In the genomic region with DNA sequence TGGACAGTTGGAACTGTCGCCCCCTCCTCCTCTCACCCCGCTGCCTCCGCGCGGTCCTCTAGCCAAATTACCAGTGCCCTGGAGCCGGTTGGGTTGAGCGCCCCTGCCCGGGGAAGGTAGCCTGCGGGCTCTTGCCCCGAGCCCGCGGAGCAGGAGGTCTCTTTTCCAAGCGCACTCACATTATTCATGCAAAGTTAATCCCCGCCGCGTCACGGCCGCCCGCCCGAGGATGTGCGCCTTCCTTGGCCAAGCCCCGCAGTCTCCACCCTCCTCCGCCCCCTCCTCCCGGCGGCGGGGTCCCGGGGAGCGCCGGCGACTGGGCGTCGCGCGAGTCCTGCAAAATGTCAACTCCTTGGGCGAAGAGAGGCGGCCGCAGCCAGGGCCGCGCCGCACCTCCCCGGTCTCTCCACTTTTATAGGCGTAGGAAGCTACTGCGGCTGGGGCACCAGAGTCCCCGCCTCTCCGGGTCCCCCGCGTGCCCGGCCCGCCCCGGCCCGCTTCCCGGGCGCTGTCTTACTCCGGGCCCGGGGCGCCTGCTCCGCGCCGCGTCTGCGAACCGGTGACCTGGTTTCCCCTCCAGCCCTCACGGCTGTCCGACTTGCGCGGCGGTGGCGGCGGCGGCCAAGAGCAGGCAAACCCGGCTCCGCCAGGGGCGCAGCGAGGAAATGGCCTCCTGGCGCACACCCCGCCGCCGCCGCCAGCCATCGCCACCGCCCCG, we compare ENCODE assay signal across 1 cellular context.
TF ChIP-seq lines count a peak whose summit lies in the region.

A gene (minus strand): TSS at position 235 of the 718 bp plus-strand sequence.

TF ChIP-seq in HepG2, 621 proteins besides CTCF, POLR2A, EP300 and RAD21 (continued from another document and continues in another):
- TF ChIP-seq, protein P1, sequence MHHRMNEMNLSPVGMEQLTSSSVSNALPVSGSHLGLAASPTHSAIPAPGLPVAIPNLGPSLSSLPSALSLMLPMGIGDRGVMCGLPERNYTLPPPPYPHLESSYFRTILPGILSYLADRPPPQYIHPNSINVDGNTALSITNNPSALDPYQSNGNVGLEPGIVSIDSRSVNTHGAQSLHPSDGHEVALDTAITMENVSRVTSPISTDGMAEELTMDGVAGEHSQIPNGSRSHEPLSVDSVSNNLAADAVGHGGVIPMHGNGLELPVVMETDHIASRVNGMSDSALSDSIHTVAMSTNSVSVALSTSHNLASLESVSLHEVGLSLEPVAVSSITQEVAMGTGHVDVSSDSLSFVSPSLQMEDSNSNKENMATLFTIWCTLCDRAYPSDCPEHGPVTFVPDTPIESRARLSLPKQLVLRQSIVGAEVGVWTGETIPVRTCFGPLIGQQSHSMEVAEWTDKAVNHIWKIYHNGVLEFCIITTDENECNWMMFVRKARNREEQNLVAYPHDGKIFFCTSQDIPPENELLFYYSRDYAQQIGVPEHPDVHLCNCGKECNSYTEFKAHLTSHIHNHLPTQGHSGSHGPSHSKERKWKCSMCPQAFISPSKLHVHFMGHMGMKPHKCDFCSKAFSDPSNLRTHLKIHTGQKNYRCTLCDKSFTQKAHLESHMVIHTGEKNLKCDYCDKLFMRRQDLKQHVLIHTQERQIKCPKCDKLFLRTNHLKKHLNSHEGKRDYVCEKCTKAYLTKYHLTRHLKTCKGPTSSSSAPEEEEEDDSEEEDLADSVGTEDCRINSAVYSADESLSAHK (CRISPR knock-in tag; IDR thresholded peaks at IDR 0.05; ENCODE audit: borderline replicate concordance) = no peak
- no peak for TF ChIP-seq NFE2 (CRISPR knock-in tag; IDR thresholded peaks at IDR 0.05)
- TF ChIP-seq, protein P2, sequence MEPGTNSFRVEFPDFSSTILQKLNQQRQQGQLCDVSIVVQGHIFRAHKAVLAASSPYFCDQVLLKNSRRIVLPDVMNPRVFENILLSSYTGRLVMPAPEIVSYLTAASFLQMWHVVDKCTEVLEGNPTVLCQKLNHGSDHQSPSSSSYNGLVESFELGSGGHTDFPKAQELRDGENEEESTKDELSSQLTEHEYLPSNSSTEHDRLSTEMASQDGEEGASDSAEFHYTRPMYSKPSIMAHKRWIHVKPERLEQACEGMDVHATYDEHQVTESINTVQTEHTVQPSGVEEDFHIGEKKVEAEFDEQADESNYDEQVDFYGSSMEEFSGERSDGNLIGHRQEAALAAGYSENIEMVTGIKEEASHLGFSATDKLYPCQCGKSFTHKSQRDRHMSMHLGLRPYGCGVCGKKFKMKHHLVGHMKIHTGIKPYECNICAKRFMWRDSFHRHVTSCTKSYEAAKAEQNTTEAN (CRISPR knock-in tag; conservative IDR thresholded peaks at IDR 0.05) = no peak
- TF ChIP-seq ZNF674 (CRISPR knock-in tag; IDR thresholded peaks at IDR 0.05; ENCODE audit: low read depth) = no peak
- no peak for TF ChIP-seq NPAS2 (CRISPR knock-in tag; IDR thresholded peaks at IDR 0.05; ENCODE audit: borderline replicate concordance)
- TF ChIP-seq, protein P3, sequence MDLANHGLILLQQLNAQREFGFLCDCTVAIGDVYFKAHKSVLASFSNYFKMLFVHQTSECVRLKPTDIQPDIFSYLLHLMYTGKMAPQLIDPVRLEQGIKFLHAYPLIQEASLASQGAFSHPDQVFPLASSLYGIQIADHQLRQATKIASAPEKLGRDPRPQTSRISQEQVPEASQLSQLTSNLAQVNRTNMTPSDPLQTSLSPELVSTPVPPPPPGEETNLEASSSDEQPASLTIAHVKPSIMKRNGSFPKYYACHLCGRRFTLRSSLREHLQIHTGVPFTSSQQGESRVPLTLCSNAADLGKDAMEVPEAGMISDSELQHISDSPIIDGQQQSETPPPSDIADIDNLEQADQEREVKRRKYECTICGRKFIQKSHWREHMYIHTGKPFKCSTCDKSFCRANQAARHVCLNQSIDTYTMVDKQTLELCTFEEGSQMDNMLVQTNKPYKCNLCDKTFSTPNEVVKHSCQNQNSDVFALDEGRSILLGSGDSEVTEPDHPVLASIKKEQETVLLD (CRISPR knock-in tag; IDR thresholded peaks at IDR 0.05; ENCODE audit: low read depth) = no peak
- TF ChIP-seq CENPX (CRISPR knock-in tag; IDR thresholded peaks at IDR 0.05) = no peak
- no peak for TF ChIP-seq GTF3A (CRISPR knock-in tag; conservative IDR thresholded peaks at IDR 0.05)
- peak; percentile 33; the same call in 1 of the 2 replicates for TF ChIP-seq ZSCAN9 (CRISPR knock-in tag; IDR thresholded peaks at IDR 0.05; ENCODE audit: borderline replicate concordance)
- TF ChIP-seq ZNF776 (CRISPR knock-in tag; IDR thresholded peaks at IDR 0.05) = no peak
- TF ChIP-seq ZFYVE20 (CRISPR knock-in tag; IDR thresholded peaks at IDR 0.05; ENCODE audit: borderline replicate concordance, low read depth) = no peak
- peak; percentile 49 for TF ChIP-seq TOPORS (CRISPR knock-in tag; IDR thresholded peaks at IDR 0.05)
- TF ChIP-seq HOXA7 (CRISPR knock-in tag; IDR thresholded peaks at IDR 0.05) = 0 out of 2 replicates have a peak, but pooled peaks have one; percentile 49
- TF ChIP-seq, protein P4, sequence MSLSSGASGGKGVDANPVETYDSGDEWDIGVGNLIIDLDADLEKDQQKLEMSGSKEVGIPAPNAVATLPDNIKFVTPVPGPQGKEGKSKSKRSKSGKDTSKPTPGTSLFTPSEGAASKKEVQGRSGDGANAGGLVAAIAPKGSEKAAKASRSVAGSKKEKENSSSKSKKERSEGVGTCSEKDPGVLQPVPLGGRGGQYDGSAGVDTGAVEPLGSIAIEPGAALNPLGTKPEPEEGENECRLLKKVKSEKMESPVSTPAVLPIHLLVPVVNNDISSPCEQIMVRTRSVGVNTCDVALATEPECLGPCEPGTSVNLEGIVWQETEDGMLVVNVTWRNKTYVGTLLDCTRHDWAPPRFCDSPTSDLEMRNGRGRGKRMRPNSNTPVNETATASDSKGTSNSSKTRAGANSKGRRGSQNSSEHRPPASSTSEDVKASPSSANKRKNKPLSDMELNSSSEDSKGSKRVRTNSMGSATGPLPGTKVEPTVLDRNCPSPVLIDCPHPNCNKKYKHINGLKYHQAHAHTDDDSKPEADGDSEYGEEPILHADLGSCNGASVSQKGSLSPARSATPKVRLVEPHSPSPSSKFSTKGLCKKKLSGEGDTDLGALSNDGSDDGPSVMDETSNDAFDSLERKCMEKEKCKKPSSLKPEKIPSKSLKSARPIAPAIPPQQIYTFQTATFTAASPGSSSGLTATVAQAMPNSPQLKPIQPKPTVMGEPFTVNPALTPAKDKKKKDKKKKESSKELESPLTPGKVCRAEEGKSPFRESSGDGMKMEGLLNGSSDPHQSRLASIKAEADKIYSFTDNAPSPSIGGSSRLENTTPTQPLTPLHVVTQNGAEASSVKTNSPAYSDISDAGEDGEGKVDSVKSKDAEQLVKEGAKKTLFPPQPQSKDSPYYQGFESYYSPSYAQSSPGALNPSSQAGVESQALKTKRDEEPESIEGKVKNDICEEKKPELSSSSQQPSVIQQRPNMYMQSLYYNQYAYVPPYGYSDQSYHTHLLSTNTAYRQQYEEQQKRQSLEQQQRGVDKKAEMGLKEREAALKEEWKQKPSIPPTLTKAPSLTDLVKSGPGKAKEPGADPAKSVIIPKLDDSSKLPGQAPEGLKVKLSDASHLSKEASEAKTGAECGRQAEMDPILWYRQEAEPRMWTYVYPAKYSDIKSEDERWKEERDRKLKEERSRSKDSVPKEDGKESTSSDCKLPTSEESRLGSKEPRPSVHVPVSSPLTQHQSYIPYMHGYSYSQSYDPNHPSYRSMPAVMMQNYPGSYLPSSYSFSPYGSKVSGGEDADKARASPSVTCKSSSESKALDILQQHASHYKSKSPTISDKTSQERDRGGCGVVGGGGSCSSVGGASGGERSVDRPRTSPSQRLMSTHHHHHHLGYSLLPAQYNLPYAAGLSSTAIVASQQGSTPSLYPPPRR (CRISPR knock-in tag; IDR thresholded peaks at IDR 0.05; ENCODE audit: borderline replicate concordance) = no peak
- no peak for TF ChIP-seq ZNF788 (CRISPR knock-in tag; IDR thresholded peaks at IDR 0.05; ENCODE audit: borderline replicate concordance)
- no peak for TF ChIP-seq ELF4 (CRISPR knock-in tag; IDR thresholded peaks at IDR 0.05; ENCODE audit: borderline replicate concordance)
- TF ChIP-seq ZNF33B (CRISPR knock-in tag; IDR thresholded peaks at IDR 0.05) = no peak
- TF ChIP-seq ZNF34 (CRISPR knock-in tag; IDR thresholded peaks at IDR 0.05; ENCODE audit: borderline replicate concordance) = no peak
- no peak for TF ChIP-seq XBP1 (CRISPR knock-in tag; IDR thresholded peaks at IDR 0.05)
- TF ChIP-seq MXI1 (IDR thresholded peaks at IDR 0.05; ENCODE audit: borderline replicate concordance, low read depth, low read length) = 0 out of 3 replicates have a peak, but pooled peaks have one; percentile 3
- TF ChIP-seq, protein P5, sequence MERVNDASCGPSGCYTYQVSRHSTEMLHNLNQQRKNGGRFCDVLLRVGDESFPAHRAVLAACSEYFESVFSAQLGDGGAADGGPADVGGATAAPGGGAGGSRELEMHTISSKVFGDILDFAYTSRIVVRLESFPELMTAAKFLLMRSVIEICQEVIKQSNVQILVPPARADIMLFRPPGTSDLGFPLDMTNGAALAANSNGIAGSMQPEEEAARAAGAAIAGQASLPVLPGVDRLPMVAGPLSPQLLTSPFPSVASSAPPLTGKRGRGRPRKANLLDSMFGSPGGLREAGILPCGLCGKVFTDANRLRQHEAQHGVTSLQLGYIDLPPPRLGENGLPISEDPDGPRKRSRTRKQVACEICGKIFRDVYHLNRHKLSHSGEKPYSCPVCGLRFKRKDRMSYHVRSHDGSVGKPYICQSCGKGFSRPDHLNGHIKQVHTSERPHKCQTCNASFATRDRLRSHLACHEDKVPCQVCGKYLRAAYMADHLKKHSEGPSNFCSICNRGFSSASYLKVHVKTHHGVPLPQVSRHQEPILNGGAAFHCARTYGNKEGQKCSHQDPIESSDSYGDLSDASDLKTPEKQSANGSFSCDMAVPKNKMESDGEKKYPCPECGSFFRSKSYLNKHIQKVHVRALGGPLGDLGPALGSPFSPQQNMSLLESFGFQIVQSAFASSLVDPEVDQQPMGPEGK (CRISPR knock-in tag; IDR thresholded peaks at IDR 0.05) = 0 out of 2 replicates have a peak, but pooled peaks have one; percentile 40
- no peak for TF ChIP-seq ZSCAN12 (CRISPR knock-in tag; IDR thresholded peaks at IDR 0.05)
- TF ChIP-seq, protein P6, sequence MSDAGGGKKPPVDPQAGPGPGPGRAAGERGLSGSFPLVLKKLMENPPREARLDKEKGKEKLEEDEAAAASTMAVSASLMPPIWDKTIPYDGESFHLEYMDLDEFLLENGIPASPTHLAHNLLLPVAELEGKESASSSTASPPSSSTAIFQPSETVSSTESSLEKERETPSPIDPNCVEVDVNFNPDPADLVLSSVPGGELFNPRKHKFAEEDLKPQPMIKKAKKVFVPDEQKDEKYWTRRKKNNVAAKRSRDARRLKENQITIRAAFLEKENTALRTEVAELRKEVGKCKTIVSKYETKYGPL (CRISPR knock-in tag; IDR thresholded peaks at IDR 0.05) = no peak
- TF ChIP-seq, protein P7, sequence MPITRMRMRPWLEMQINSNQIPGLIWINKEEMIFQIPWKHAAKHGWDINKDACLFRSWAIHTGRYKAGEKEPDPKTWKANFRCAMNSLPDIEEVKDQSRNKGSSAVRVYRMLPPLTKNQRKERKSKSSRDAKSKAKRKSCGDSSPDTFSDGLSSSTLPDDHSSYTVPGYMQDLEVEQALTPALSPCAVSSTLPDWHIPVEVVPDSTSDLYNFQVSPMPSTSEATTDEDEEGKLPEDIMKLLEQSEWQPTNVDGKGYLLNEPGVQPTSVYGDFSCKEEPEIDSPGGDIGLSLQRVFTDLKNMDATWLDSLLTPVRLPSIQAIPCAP (CRISPR knock-in tag; IDR thresholded peaks at IDR 0.05; ENCODE audit: low read depth) = no peak
- TF ChIP-seq ZSCAN30 (CRISPR knock-in tag; IDR thresholded peaks at IDR 0.05) = 0 out of 2 replicates have a peak, but pooled peaks have one; percentile 6
- no peak for TF ChIP-seq ZMYM3 (CRISPR knock-in tag; IDR thresholded peaks at IDR 0.05)
- TF ChIP-seq ZNF282 (IDR thresholded peaks at IDR 0.05; ENCODE audit: partially characterized antibody) = no peak
- 0 out of 2 replicates have a peak, but pooled peaks have one; percentile 17 for TF ChIP-seq ZNF501 (CRISPR knock-in tag; IDR thresholded peaks at IDR 0.05)
- no peak for TF ChIP-seq ZFP36L1 (CRISPR knock-in tag; IDR thresholded peaks at IDR 0.05)
- TF ChIP-seq ZNF331 (CRISPR knock-in tag; IDR thresholded peaks at IDR 0.05) = peak; percentile 15; the same call in 1 of the 2 replicates
- TF ChIP-seq, protein P8, sequence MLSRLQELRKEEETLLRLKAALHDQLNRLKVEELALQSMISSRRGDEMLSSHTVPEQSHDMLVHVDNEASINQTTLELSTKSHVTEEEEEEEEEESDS (CRISPR knock-in tag; IDR thresholded peaks at IDR 0.05; ENCODE audit: borderline replicate concordance) = no peak
- TF ChIP-seq, protein P9, sequence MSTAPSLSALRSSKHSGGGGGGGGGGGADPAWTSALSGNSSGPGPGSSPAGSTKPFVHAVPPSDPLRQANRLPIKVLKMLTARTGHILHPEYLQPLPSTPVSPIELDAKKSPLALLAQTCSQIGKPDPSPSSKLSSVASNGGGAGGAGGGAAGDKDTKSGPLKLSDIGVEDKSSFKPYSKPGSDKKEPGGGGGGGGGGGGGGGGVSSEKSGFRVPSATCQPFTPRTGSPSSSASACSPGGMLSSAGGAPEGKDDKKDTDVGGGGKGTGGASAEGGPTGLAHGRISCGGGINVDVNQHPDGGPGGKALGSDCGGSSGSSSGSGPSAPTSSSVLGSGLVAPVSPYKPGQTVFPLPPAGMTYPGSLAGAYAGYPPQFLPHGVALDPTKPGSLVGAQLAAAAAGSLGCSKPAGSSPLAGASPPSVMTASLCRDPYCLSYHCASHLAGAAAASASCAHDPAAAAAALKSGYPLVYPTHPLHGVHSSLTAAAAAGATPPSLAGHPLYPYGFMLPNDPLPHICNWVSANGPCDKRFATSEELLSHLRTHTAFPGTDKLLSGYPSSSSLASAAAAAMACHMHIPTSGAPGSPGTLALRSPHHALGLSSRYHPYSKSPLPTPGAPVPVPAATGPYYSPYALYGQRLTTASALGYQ (CRISPR knock-in tag; IDR thresholded peaks at IDR 0.05) = peak; percentile 52
- no peak for TF ChIP-seq ZNF747 (CRISPR knock-in tag; IDR thresholded peaks at IDR 0.05; ENCODE audit: borderline replicate concordance)
- TF ChIP-seq, protein P10, sequence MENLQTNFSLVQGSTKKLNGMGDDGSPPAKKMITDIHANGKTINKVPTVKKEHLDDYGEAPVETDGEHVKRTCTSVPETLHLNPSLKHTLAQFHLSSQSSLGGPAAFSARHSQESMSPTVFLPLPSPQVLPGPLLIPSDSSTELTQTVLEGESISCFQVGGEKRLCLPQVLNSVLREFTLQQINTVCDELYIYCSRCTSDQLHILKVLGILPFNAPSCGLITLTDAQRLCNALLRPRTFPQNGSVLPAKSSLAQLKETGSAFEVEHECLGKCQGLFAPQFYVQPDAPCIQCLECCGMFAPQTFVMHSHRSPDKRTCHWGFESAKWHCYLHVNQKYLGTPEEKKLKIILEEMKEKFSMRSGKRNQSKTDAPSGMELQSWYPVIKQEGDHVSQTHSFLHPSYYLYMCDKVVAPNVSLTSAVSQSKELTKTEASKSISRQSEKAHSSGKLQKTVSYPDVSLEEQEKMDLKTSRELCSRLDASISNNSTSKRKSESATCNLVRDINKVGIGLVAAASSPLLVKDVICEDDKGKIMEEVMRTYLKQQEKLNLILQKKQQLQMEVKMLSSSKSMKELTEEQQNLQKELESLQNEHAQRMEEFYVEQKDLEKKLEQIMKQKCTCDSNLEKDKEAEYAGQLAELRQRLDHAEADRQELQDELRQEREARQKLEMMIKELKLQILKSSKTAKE (CRISPR knock-in tag; IDR thresholded peaks at IDR 0.05; ENCODE audit: borderline replicate concordance) = no peak; the same call in 1 of the 2 replicates
